Comparison of ENCODE assay signal across 23 cellular contexts in the genomic region with DNA sequence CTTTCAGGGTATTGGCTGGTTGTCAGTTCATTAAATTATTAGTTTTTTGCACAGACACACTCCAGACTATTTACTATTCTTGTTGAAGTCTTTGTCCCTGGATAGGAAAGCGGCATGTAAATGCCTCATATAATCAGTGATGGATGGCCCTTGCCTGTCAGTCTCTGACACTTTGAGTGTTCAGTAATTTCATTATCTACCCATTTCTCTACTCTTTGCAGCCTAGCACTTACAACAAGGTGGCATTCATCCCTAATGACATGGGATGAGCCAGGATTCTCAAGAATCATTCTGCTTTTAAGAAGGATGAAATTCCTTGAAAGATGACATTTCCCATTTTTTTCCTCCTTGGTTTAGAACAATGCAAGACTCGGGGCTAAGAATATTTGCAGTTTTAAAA.
"Had no signal": no experiment of that assay in that cellular context is flagged by ENCODE, and none has a peak within 500 bp of the region (broad histone marks: within the 10 kb centered on the region; RNA-seq: fewer than 3 reads in every experiment).

No MANE protein-coding gene starts in this region.

- H3K27me3 ChIP-seq: left lung, ovary, right atrium auricular region, right lobe of liver, tibial nerve, uterus had no signal

- H3K36me3 ChIP-seq: left lung, ovary, right atrium auricular region, right lobe of liver, tibial nerve, uterus had no signal

- H3K9me3 ChIP-seq: left lung, ovary, right atrium auricular region, right lobe of liver, uterus had no signal

- ATAC-seq: left cardiac atrium; left lung; natural killer cell; right lobe of liver; stimulated activated memory B cell treated with anti-CD40 and anti-IgM and Interleukin-4, amounts not matched to agents 10 μg/mL and 1 μg/mL and 100 μg/mL, for 72 hours; stimulated activated naive CD8-positive, alpha-beta T cell treated with anti-CD3 and anti-CD28 coated beads, Interleukin-15, amount 100 ng/mL, for 72 hours had no signal

- H3K27ac ChIP-seq: hepatocyte, left lung, ovary, right atrium auricular region, right lobe of liver, tibial nerve, uterus had no signal

- H3K4me3 ChIP-seq: hepatocyte, left lung, lung, ovary, right atrium auricular region, right lobe of liver, smooth muscle cell, tibial nerve, uterus had no signal

- H3K4me1 ChIP-seq: left lung, right atrium auricular region, right lobe of liver, tibial nerve, uterus had no signal

- DNase-seq: kidney glomerular epithelial cell; left cardiac atrium; left lung; mesendoderm; naive B cell; natural killer cell; nephron progenitor cell; ovary; right lobe of liver; stimulated activated CD4-positive, alpha-beta T cell treated with anti-CD3 and anti-CD28 coated beads, Interleukin-1b, Interleukin-23, amount 100 ng/mL, for 48 hours; stimulated activated CD4-positive, alpha-beta T cell treated with anti-CD3 and anti-CD28 coated beads, Interleukin-2, amount 100 ng/mL, for 48 hours; stimulated activated CD4-positive, alpha-beta T cell treated with anti-CD3 and anti-CD28 coated beads, Interleukin-4, amount 100 ng/mL, for 4 hours; stimulated activated CD8-positive, alpha-beta memory T cell treated with anti-CD3 and anti-CD28 coated beads, Interleukin-4, amount 100 ng/mL, for 48 hours; stimulated activated naive CD4-positive, alpha-beta T cell treated with Interleukin-2 at 50 U/mL for 16 hours; stimulated activated naive CD8-positive, alpha-beta T cell treated with anti-CD3 and anti-CD28 coated beads, Interleukin-15, amount 100 ng/mL, for 72 hours; substantia nigra; uterus had no signal
